20 cellular contexts compared by ENCODE assay signal in the genomic region with DNA sequence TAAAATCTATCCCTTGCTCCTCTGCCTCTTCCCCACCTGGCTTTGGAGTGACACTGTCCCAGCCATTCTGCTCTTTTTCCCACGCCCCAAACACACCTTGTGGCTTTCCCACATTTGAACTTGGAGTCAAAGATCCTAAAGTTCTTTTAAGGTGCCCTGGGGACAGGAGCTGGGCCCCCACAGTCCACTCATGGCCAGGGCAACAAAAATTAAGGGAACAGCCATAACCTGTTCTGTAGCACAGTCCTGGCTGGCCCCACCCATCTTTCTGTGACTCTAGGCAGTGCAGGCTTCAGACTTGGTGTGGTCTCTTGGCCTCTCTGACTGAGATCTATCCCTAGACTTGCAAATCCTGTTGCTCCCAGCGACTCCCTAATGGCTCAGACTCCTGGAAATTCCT.
DNase-seq lines count a peak whose midpoint lies in the region; ATAC-seq, FAIRE-seq and TF ChIP-seq lines count a peak whose summit lies in the region.
"Had no signal": no experiment of that assay in that cellular context is flagged by ENCODE, and none has a peak within 500 bp of the region (broad histone marks: within the 10 kb centered on the region; RNA-seq: fewer than 3 reads in every experiment).

No MANE protein-coding gene starts in this region.

- intact Hi-C loops in K562 (cut with micrococcal nuclease) (no loop called here), stomach (cut with DNase I; ENCODE audit: low total_unique reads) (no loop called here)

- H3K4me1 ChIP-seq in K562 (replicated peaks in 1 of 2; ENCODE audit: control insufficient read depth in 2 of 2, insufficient read depth in 2 of 2, low read length in 2 of 2) (peaks cover 0 to 2% of the 10 kb centered on the region in 2 experiments; a peak in 3 of 5 replicates), keratinocyte (ENCODE audit: control insufficient read depth, extremely low read depth, insufficient read depth, low read length) (peaks cover 16% of the 10 kb centered on the region), stomach (peaks cover 15 to 28% (median 21%) of the 10 kb centered on the region in 4 donors)
- H3K4me1 ChIP-seq: A549, HAP-1 had no signal

- H3K4me2 ChIP-seq in K562 (ENCODE audit: insufficient read depth, low read length) (no peak overlapping the region), keratinocyte (ENCODE audit: control insufficient read depth, extremely low read depth, insufficient read depth, low read depth, low read length) (peak overlapping the region; percentile 65)
- H3K4me2 ChIP-seq: A549 had no signal

- no peak for TF ChIP-seq POLR2A in K562 (conservative IDR thresholded peaks at IDR 0.05)
- TF ChIP-seq POLR2A in stomach (IDR thresholded peaks at IDR 0.05): no peak

- POLR2A ChIA-PET in K562 (lab: Yijun Ruan, JAX): no interaction called here

- FAIRE-seq in K562 (lab: Jason Lieb, UNC): no peak
- no peak for FAIRE-seq in keratinocyte (lab: Jason Lieb, UNC)
- FAIRE-seq: A549 had no signal

- peak overlapping the region in 1 of 2 experiments; percentile 38; a peak in 1 of 4 replicates for H3K9ac ChIP-seq in K562 (ENCODE audit: insufficient read depth in 1 of 2, low read depth in 2 of 2, low read length in 2 of 2)
- no peak overlapping the region for H3K9ac ChIP-seq in keratinocyte (ENCODE audit: control insufficient read depth, extremely low read depth, insufficient read depth, low read length)

- H3K9me3 ChIP-seq in K562 (replicated peaks; ENCODE audit: control insufficient read depth, insufficient read depth, low read depth, low read length): no peaks in the 10 kb centered on the region
- no peaks in the 10 kb centered on the region for H3K9me3 ChIP-seq in keratinocyte (ENCODE audit: control insufficient read depth, low read depth, low read length)
- H3K9me3 ChIP-seq in stomach: no peaks in the 10 kb centered on the region
- H3K9me3 ChIP-seq: A549, HAP-1 had no signal

- H4K20me1 ChIP-seq in K562 (replicated peaks; ENCODE audit: control insufficient read depth, insufficient read depth, low read length): no peaks in the 10 kb centered on the region
- no peaks in the 10 kb centered on the region for H4K20me1 ChIP-seq in keratinocyte (ENCODE audit: control insufficient read depth, extremely low read depth, insufficient read depth, low read length)

- dilution Hi-C loops in keratinocyte (cut with MboI; ENCODE audit: extremely low pct_ligation_motif_present, low sequenced_read_pairs): no loop called here

- TF ChIP-seq CTCF in K562 (IDR thresholded peaks at IDR 0.05 in 2 of 3, conservative IDR thresholded peaks at IDR 0.05 in 1 of 3; ENCODE audit: insufficient read depth in 2 of 3, low read depth in 1 of 3, low read length in 3 of 3) (no peak), keratinocyte (optimal IDR thresholded peaks at IDR 0.05 in 1 of 3, IDR thresholded peaks at IDR 0.05 in 1 of 3, conservative IDR thresholded peaks at IDR 0.05 in 1 of 3; ENCODE audit: extremely low read depth in 1 of 3, insufficient read depth in 2 of 3, low read length in 3 of 3) (no peak), stomach (IDR thresholded peaks at IDR 0.05) (no peak)

- TF ChIP-seq EP300 in K562 (IDR thresholded peaks at IDR 0.05; ENCODE audit: low read length) (no peak), stomach (IDR thresholded peaks at IDR 0.05) (no peak)

- H3K27ac ChIP-seq in K562 (ENCODE audit: extremely low read depth, low read depth, low read length) (no peak overlapping the region), keratinocyte (ENCODE audit: control insufficient read depth, insufficient read depth, low read length) (no peak overlapping the region), stomach (peak overlapping the region; percentile 22 to 83 (median 62))
- H3K27ac ChIP-seq: A549, HL-60, RWPE1 had no signal

- H3K79me2 ChIP-seq in K562 (ENCODE audit: control insufficient read depth, insufficient read depth, low read length): no peaks in the 10 kb centered on the region
- H3K79me2 ChIP-seq in keratinocyte (ENCODE audit: control insufficient read depth, insufficient read depth, low read length): no peaks in the 10 kb centered on the region

- H3K9me1 ChIP-seq in K562 (ENCODE audit: control insufficient read depth, insufficient read depth, low read length) (no peaks in the 10 kb centered on the region), keratinocyte (ENCODE audit: control insufficient read depth, extremely low read depth, insufficient read depth, low read length) (no peaks in the 10 kb centered on the region)

- H3K36me3 ChIP-seq in K562 (ENCODE audit: control insufficient read depth, insufficient read depth, low read length) (no peaks in the 10 kb centered on the region), keratinocyte (ENCODE audit: control insufficient read depth in 2 of 2, extremely low read depth in 1 of 2, insufficient read depth in 2 of 2, low read length in 2 of 2) (no peaks in the 10 kb centered on the region), stomach (no peaks in the 10 kb centered on the region)
- H3K36me3 ChIP-seq: HAP-1 had no signal

- peak; percentile 50; the same call in 2 of the 3 replicates for ATAC-seq in K562
- no peak for ATAC-seq in HG02642 (IDR thresholded peaks at IDR 0.05; ENCODE audit: poor library complexity, unreplicated experiment)
- ATAC-seq: A549 had no signal

- DNase-seq in ELF-1 (ENCODE audit: low read depth, low spot score) (peak; percentile 72), K562 (ENCODE audit: extremely low read depth in 1 of 4, low spot score in 3 of 4) (no peak), keratinocyte (ENCODE audit: low read depth, low spot score) (no peak), stomach (peak; percentile 38), SHP77 treated with DMSO at 0.1 percent for 48 hours (lab: John Stamatoyannopoulos, UW) (no peak), AML-193 (lab: John Stamatoyannopoulos, UW) (no peak), activated gamma-delta T cell (lab: John Stamatoyannopoulos, UW) (no peak)
- DNase-seq: DMS53, KG1, NCI-H1092, NCI-H1694, NCI-H2107, NCI-H226, NCI-H526 treated with DMSO at 0.1 percent for 48 hours, OCI-M1 had no signal

- H3K4me3 ChIP-seq in K562 (no peak overlapping the region), keratinocyte (ENCODE audit: control insufficient read depth in 2 of 3, extremely low read depth in 1 of 3, insufficient read depth in 2 of 3, low read depth in 1 of 3, low read length in 3 of 3) (peak overlapping the region in 1 of 3 experiments; percentile 17), stomach (no peak overlapping the region)
- H3K4me3 ChIP-seq: A549, HAP-1 had no signal

- TF ChIP-seq RAD21 in K562 (CRISPR knock-in tag; conservative IDR thresholded peaks at IDR 0.05 in 1 of 2, IDR thresholded peaks at IDR 0.05 in 1 of 2): no peak

- in situ Hi-C loops in K562 (cut with MboI): no loop called here

- WGBS in K562 (ENCODE audit: insufficient coverage, low coverage, missing lambda C conversion rate): 3% methylated on average over 2 of the region's 2 CpGs
- 42 to 65% (median 54%) methylated on average over 2 of the region's 2 CpGs for WGBS in stomach, 5 donors

- CTCF ChIA-PET in K562 (lab: Yijun Ruan, JAX; ENCODE audit: low intra/inter-chr PET ratio): no interaction called here

- H3K27me3 ChIP-seq in K562 (ENCODE audit: control insufficient read depth in 2 of 2, insufficient read depth in 2 of 2, low read length in 2 of 2): peaks cover 0 to 7% of the 10 kb centered on the region in 2 experiments; a peak in 3 of 5 replicates
- no peaks in the 10 kb centered on the region for H3K27me3 ChIP-seq in keratinocyte (ENCODE audit: control insufficient read depth, extremely low read depth, insufficient read depth, low read length)
- no peaks in the 10 kb centered on the region for H3K27me3 ChIP-seq in stomach

- no TSS peak for BruUV-seq in K562 (replicated peaks; lab: Mats Ljungman, UMichigan)

- H2AFZ ChIP-seq in K562 (ENCODE audit: low read depth, low read length) (peak overlapping the region; percentile 2; the same call in 1 of the 2 replicates), keratinocyte (ENCODE audit: control insufficient read depth, low read length) (peak overlapping the region; percentile 93)

TF ChIP-seq in K562, 482 proteins besides CTCF, POLR2A, EP300 and RAD21:
- TF ChIP-seq MCM5 (IDR thresholded peaks at IDR 0.05; ENCODE audit: low read depth): no peak
- TF ChIP-seq BCOR (IDR thresholded peaks at IDR 0.05): no peak
- no peak for TF ChIP-seq CBFA2T2 (conservative IDR thresholded peaks at IDR 0.05)
- TF ChIP-seq GTF3C2 (IDR thresholded peaks at IDR 0.05; ENCODE audit: borderline replicate concordance, extremely low read depth, insufficient read length): no peak
- no peak for TF ChIP-seq ZNF830 (CRISPR knock-in tag; IDR thresholded peaks at IDR 0.05)
- no peak for TF ChIP-seq HDGF (IDR thresholded peaks at IDR 0.05)
- no peak for TF ChIP-seq TRIM28 (IDR thresholded peaks at IDR 0.05)
TF ChIP-seq in K562: peak in this region for 0.

Comparison
In these comparisons a context has a peak if more than half of its experiments do, and no peak if none do; other contexts are left out.
1. DNase-seq: peak in ELF-1 (single experiment) and stomach (single experiment); none in K562 (0 of 4), keratinocyte (single experiment), SHP77 treated with DMSO at 0.1 percent for 48 hours (single experiment), AML-193 (0 of 2) and activated gamma-delta T cell (single experiment).
2. H3K27ac ChIP-seq: peak in stomach (5 of 5); none in K562 (single experiment) and keratinocyte (single experiment).